1 cellular context compared by ENCODE assay signal in genomic region chr12:89698607-89699006, GRCh38.
A peak's percentile ranks its signal among the peaks of the same experiment; 100 is the strongest.
TF ChIP-seq lines count a peak whose summit lies in the region.

No MANE protein-coding gene starts in this region.

TF ChIP-seq in K562, 482 proteins besides CTCF, POLR2A, EP300 and RAD21:
- peak; percentile 21; the same call in 1 of the 2 replicates for TF ChIP-seq ARID1B (IDR thresholded peaks at IDR 0.05)
- TF ChIP-seq HNRNPUL1 (IDR thresholded peaks at IDR 0.05; ENCODE audit: low read length) = no peak
- no peak for TF ChIP-seq CLOCK (CRISPR knock-in tag; IDR thresholded peaks at IDR 0.05; ENCODE audit: borderline replicate concordance)
- TF ChIP-seq CBX3 (IDR thresholded peaks at IDR 0.05; ENCODE audit: borderline replicate concordance in 1 of 2, low read length in 2 of 2) = no peak
- TF ChIP-seq ZNF165 (CRISPR knock-in tag; IDR thresholded peaks at IDR 0.05; ENCODE audit: borderline replicate concordance) = no peak
- no peak for TF ChIP-seq IFI16 (CRISPR knock-in tag; IDR thresholded peaks at IDR 0.05)
- TF ChIP-seq ESRRA (IDR thresholded peaks at IDR 0.05; ENCODE audit: borderline replicate concordance, low read depth) = no peak
- TF ChIP-seq MNT (conservative IDR thresholded peaks at IDR 0.05) = no peak
- TF ChIP-seq, protein P1, sequence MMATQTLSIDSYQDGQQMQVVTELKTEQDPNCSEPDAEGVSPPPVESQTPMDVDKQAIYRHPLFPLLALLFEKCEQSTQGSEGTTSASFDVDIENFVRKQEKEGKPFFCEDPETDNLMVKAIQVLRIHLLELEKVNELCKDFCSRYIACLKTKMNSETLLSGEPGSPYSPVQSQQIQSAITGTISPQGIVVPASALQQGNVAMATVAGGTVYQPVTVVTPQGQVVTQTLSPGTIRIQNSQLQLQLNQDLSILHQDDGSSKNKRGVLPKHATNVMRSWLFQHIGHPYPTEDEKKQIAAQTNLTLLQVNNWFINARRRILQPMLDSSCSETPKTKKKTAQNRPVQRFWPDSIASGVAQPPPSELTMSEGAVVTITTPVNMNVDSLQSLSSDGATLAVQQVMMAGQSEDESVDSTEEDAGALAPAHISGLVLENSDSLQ (IDR thresholded peaks at IDR 0.05) = no peak
- TF ChIP-seq ZEB2 (IDR thresholded peaks at IDR 0.05) = peak; percentile 57; the same call in 1 of the 2 replicates
- TF ChIP-seq, protein P2, sequence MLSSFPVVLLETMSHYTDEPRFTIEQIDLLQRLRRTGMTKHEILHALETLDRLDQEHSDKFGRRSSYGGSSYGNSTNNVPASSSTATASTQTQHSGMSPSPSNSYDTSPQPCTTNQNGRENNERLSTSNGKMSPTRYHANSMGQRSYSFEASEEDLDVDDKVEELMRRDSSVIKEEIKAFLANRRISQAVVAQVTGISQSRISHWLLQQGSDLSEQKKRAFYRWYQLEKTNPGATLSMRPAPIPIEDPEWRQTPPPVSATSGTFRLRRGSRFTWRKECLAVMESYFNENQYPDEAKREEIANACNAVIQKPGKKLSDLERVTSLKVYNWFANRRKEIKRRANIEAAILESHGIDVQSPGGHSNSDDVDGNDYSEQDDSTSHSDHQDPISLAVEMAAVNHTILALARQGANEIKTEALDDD (IDR thresholded peaks at IDR 0.05) = peak; percentile 78
- no peak for TF ChIP-seq POLR3G (IDR thresholded peaks at IDR 0.05; ENCODE audit: extremely low read depth, insufficient read length, insufficient replicate concordance)
- peak; percentile 20; the same call in 1 of the 2 replicates for TF ChIP-seq TAL1 (IDR thresholded peaks at IDR 0.05)
- no peak for TF ChIP-seq NFIC (IDR thresholded peaks at IDR 0.05)
- peak; percentile 14; the same call in 1 of the 2 replicates for TF ChIP-seq CTBP1 (IDR thresholded peaks at IDR 0.05; ENCODE audit: borderline replicate concordance)
- TF ChIP-seq IRF1 (CRISPR knock-in tag; IDR thresholded peaks at IDR 0.05; ENCODE audit: borderline replicate concordance) = no peak
- no peak for TF ChIP-seq BCOR (IDR thresholded peaks at IDR 0.05)
- TF ChIP-seq ZNF780A (CRISPR knock-in tag; IDR thresholded peaks at IDR 0.05) = no peak
- TF ChIP-seq, protein P3, sequence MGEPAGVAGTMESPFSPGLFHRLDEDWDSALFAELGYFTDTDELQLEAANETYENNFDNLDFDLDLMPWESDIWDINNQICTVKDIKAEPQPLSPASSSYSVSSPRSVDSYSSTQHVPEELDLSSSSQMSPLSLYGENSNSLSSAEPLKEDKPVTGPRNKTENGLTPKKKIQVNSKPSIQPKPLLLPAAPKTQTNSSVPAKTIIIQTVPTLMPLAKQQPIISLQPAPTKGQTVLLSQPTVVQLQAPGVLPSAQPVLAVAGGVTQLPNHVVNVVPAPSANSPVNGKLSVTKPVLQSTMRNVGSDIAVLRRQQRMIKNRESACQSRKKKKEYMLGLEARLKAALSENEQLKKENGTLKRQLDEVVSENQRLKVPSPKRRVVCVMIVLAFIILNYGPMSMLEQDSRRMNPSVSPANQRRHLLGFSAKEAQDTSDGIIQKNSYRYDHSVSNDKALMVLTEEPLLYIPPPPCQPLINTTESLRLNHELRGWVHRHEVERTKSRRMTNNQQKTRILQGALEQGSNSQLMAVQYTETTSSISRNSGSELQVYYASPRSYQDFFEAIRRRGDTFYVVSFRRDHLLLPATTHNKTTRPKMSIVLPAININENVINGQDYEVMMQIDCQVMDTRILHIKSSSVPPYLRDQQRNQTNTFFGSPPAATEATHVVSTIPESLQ (CRISPR knock-in tag; IDR thresholded peaks at IDR 0.05) = no peak
- TF ChIP-seq, protein P4, sequence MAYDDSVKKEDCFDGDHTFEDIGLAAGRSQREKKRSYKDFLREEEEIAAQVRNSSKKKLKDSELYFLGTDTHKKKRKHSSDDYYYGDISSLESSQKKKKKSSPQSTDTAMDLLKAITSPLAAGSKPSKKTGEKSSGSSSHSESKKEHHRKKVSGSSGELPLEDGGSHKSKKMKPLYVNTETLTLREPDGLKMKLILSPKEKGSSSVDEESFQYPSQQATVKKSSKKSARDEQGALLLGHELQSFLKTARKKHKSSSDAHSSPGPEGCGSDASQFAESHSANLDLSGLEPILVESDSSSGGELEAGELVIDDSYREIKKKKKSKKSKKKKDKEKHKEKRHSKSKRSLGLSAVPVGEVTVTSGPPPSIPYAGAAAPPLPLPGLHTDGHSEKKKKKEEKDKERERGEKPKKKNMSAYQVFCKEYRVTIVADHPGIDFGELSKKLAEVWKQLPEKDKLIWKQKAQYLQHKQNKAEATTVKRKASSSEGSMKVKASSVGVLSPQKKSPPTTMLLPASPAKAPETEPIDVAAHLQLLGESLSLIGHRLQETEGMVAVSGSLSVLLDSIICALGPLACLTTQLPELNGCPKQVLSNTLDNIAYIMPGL (CRISPR knock-in tag; IDR thresholded peaks at IDR 0.05) = no peak
- no peak for TF ChIP-seq ZKSCAN1 (IDR thresholded peaks at IDR 0.05; ENCODE audit: low read depth, low read length)
- no peak for TF ChIP-seq ZNF507 (tag; conservative IDR thresholded peaks at IDR 0.05)
- no peak for TF ChIP-seq JUNB (CRISPR knock-in tag; conservative IDR thresholded peaks at IDR 0.05)
- TF ChIP-seq PCBP2 (IDR thresholded peaks at IDR 0.05; ENCODE audit: low read depth, low read length, poor library complexity, severe bottlenecking) = no peak
- no peak for TF ChIP-seq KDM4B (IDR thresholded peaks at IDR 0.05; ENCODE audit: borderline replicate concordance in 2 of 2, low read depth in 1 of 2)
- 0 out of 2 replicates have a peak, but pooled peaks have one; percentile 23 for TF ChIP-seq CBFA2T3 (IDR thresholded peaks at IDR 0.05)
- TF ChIP-seq TCF15 (CRISPR knock-in tag; IDR thresholded peaks at IDR 0.05) = no peak
